Comparison of ENCODE assay signal across 8 cellular contexts in genomic region chr5:132268698-132269551, GRCh38. TPM values are rescaled to one million over a fixed set of nuclear protein-coding genes. Genes with fewer than 3 reads are reported as not detected.
DNase-seq lines count a peak whose midpoint lies in the region; ATAC-seq and TF ChIP-seq lines count a peak whose summit lies in the region.

No MANE protein-coding gene starts in this region.

- DNase-seq in adipocyte (ENCODE audit: low read depth) (peak; percentile 80), sigmoid colon (no peak), anterior cingulate cortex (lab: John Stamatoyannopoulos, UW) (no peak), DMS153 (lab: John Stamatoyannopoulos, UW) (no peak)
- no peak for DNase-seq in effector CD4-positive, alpha-beta T cell
- no peak for DNase-seq in stimulated activated CD4-positive, alpha-beta T cell treated with anti-CD3 and anti-CD28 coated beads, Interleukin-4, amount 100 ng/mL, for 4 hours

- H3K27me3 ChIP-seq in adipocyte (replicated peaks; ENCODE audit: control insufficient read depth, insufficient read depth, low read length) (no peaks in the 10 kb centered on the region), sigmoid colon (no peaks in the 10 kb centered on the region)

- peak; percentile 73 for ATAC-seq in GM18861 (IDR thresholded peaks at IDR 0.05; ENCODE audit: unreplicated experiment)
- peak; percentile 72 for ATAC-seq in HG02678 (IDR thresholded peaks at IDR 0.05; ENCODE audit: unreplicated experiment)

- no peak overlapping the region for H3K4me3 ChIP-seq in adipocyte (ENCODE audit: low read length)
- no peak overlapping the region for H3K4me3 ChIP-seq in sigmoid colon

- no peak for TF ChIP-seq POLR2A in sigmoid colon (IDR thresholded peaks at IDR 0.05)

- 73 to 83% methylated on average over 8 of the region's 8 CpGs for WGBS in sigmoid colon, 2 donors

- H3K36me3 ChIP-seq in adipocyte (ENCODE audit: control insufficient read depth, insufficient read depth, low read length, severe bottlenecking) (peaks cover 36% of the 10 kb centered on the region), sigmoid colon (peaks cover 19 to 71% (median 26%) of the 10 kb centered on the region in 4 donors)

- H3K9me3 ChIP-seq in adipocyte (ENCODE audit: control insufficient read depth, low read length) (no peaks in the 10 kb centered on the region), sigmoid colon (no peaks in the 10 kb centered on the region)

- H3K4me1 ChIP-seq in adipocyte (ENCODE audit: control insufficient read depth, insufficient read depth, low read length) (peaks cover 35% of the 10 kb centered on the region), sigmoid colon (peaks cover 0 to 84% (median 79%) of the 10 kb centered on the region in 4 donors)

- no peak overlapping the region for H3K9ac ChIP-seq in adipocyte (ENCODE audit: low read length)

- peak overlapping the region; percentile 97 to 99 (median 98) for H3K27ac ChIP-seq in sigmoid colon

- TF ChIP-seq EP300 in sigmoid colon (IDR thresholded peaks at IDR 0.05) = no peak

- TF ChIP-seq CTCF in sigmoid colon (IDR thresholded peaks at IDR 0.05) = no peak

- intact Hi-C loops in sigmoid colon (cut with DNase I) = loop anchor here (10.0 kb wide), 1 partner anchor 226 kb away; the partner anchor contains the start of gene IRF1

RNA-seq across cellular contexts. Expression of gene PDLIM4, which starts 11.4 kb away (rescaled TPM):
- 100 to 1,000 TPM in 2 of 4 donors, 10 to 100 TPM in 2; 38.2 to 133 (median 90.1) TPM for total RNA-seq in sigmoid colon
- 10 to 100 TPM in 2 of 3 donors, 1 to 10 TPM in 1; 2.1 to 16.5 (median 11.4) TPM for polyA plus RNA-seq in sigmoid colon

RNA-seq across cellular contexts. Expression of gene SLC22A4, which starts 25.3 kb away (rescaled TPM):
- total RNA-seq in sigmoid colon = 1 to 10 TPM in 2 of 4 donors, under 1 TPM in 2; 0.49 to 3.4 (median 0.95) TPM
- 1 to 10 TPM in 1 of 3 donors, under 1 TPM in 2; 0.58 to 1.2 (median 0.69) TPM for polyA plus RNA-seq in sigmoid colon

RNA-seq across cellular contexts. Expression of gene P4HA2, which starts 41.3 kb away (rescaled TPM):
- 10 to 100 TPM; 23.9 to 35.2 (median 28.9) TPM for total RNA-seq in sigmoid colon
- 10 to 100 TPM in 2 of 3 donors, 1 to 10 TPM in 1; 4.2 to 24.8 (median 12.5) TPM for polyA plus RNA-seq in sigmoid colon
